ENCODE assay signal across 30 cellular contexts in the genomic region with DNA sequence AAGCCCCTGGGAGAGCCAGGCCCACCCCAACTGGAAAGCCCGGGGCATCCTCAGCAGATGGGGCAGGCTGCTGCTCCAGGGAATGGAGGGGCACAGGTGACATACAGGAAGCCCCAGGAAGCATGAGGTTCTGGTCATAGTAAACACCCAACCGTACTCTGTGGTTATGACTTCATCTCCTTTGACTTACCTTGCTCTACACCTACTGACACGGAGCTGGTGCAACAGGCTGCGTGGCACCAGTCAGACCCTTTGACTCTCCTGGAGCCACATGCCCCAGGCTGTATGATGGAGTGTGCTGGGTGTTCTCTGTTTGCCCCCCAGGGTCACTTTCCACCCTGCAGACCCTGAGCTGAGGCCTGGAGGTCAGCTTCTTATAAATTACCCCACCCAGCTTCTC.
"Had no signal": no experiment of that assay in that cellular context is flagged by ENCODE, and none has a peak within 500 bp of the region (broad histone marks: within the 10 kb centered on the region; RNA-seq: fewer than 3 reads in every experiment).

No MANE protein-coding gene starts in this region.

- H3K4me3 Mint-ChIP-seq: activated B cell treated with CpG ODN at 0.5 μM for 24 hours; activated CD8-positive, alpha-beta T cell treated with anti-CD3 and anti-CD28 coated beads for 36 hours; activated naive CD8-positive, alpha-beta T cell; activated T-cell treated with anti-CD3 and anti-CD28 coated beads, Interleukin-2, amount 50 U/mL, for 4 hours; activated T-helper 17 cell treated with anti-CD3 and anti-CD28 coated beads, Interleukin-2, amount 50 U/mL, for 72 hours; brain; central memory CD8-positive, alpha-beta T cell; endodermal cell; T-helper 17 cell; T-helper 2 cell treated with Interferon-gamma antibody and Interleukin-4, amounts not matched to agents 5 μg/mL and 100 μg/mL, for 36 hours had no signal

- H3K27ac Mint-ChIP-seq: activated B cell treated with CpG ODN at 0.5 μM for 24 hours; activated CD8-positive, alpha-beta T cell treated with anti-CD3 and anti-CD28 coated beads for 36 hours; activated naive CD8-positive, alpha-beta T cell; activated T-helper 17 cell treated with anti-CD3 and anti-CD28 coated beads, Interleukin-2, amount 50 U/mL, for 72 hours; endodermal cell; T-helper 17 cell; T-helper 2 cell treated with Interferon-gamma antibody and Interleukin-4, amounts not matched to agents 5 μg/mL and 100 μg/mL, for 36 hours had no signal

- H3K27ac ChIP-seq: breast epithelium, cardiac muscle cell, esophagus muscularis mucosa, foreskin keratinocyte, gastrocnemius medialis, WERI-Rb-1 had no signal

- H3K9me3 ChIP-seq: breast epithelium, esophagus muscularis mucosa, gastrocnemius medialis had no signal

- H3K27me3 ChIP-seq: cardiac muscle cell, esophagus muscularis mucosa, gastrocnemius medialis had no signal

- DNase-seq: activated B cell treated with CpG ODN at 0.5 μM for 24 hours; activated CD4-positive, alpha-beta T cell treated with anti-CD3 and anti-CD28 coated beads for 48 hours; activated CD4-positive, alpha-beta T cell treated with anti-CD3 and anti-CD28 coated beads, Interleukin-2, amount 50 U/mL, for 1 hour; activated CD4-positive, alpha-beta T cell treated with anti-CD3 and anti-CD28 coated beads, Interleukin-2, amount 50 U/mL, for 48 hours; activated CD8-positive, alpha-beta memory T cell treated with anti-CD3 and anti-CD28 coated beads for 24 hours; activated CD8-positive, alpha-beta T cell treated with anti-CD3 and anti-CD28 coated beads for 36 hours; activated effector memory CD4-positive, alpha-beta T cell treated with Interleukin-2 at 50 U/mL for 16 hours; activated gamma-delta T cell treated with Interleukin-2 at 50 U/mL for 16 hours; activated naive CD4-positive, alpha-beta T cell treated with anti-CD3 and anti-CD28 coated beads, Interleukin-2, amount 50 U/mL, for 16 hours; activated naive CD4-positive, alpha-beta T cell treated with Interleukin-2 at 50 U/mL for 16 hours; activated T-cell treated with anti-CD3 and anti-CD28 coated beads, Interleukin-2, amount 50 U/mL, for 4 hours; amniotic stem cell; aorta; effector memory CD4-positive, alpha-beta T cell; endodermal cell; foreskin keratinocyte; gastrocnemius medialis; T-helper 1 cell; T-helper 17 cell; T1000; WERI-Rb-1 had no signal

- H3K4me1 Mint-ChIP-seq: activated B cell treated with CpG ODN at 0.5 μM for 24 hours; activated T-helper 17 cell treated with anti-CD3 and anti-CD28 coated beads, Interleukin-2, amount 50 U/mL, for 72 hours; central memory CD8-positive, alpha-beta T cell; endodermal cell; T-helper 17 cell had no signal

- H3K4me1 ChIP-seq: breast epithelium had no signal

- H3K36me3 ChIP-seq: breast epithelium, cardiac muscle cell, esophagus muscularis mucosa, gastrocnemius medialis had no signal

- H3K27me3 Mint-ChIP-seq: activated naive CD8-positive, alpha-beta T cell; brain had no signal

- ATAC-seq: activated CD4-positive, CD25-positive, alpha-beta regulatory T cell treated with anti-CD3 and anti-CD28 coated beads, Interleukin-2, amount 50 U/mL, for 24 hours; activated CD8-positive, alpha-beta T cell treated with anti-CD3 and anti-CD28 coated beads for 36 hours; activated T-cell treated with anti-CD3 and anti-CD28 coated beads, Interleukin-2, amount 50 U/mL, for 4 hours; activated T-helper 17 cell treated with anti-CD3 and anti-CD28 coated beads, Interleukin-2, amount 50 U/mL, for 72 hours; foreskin keratinocyte; gastrocnemius medialis; T-helper 17 cell had no signal

- H3K4me3 ChIP-seq: breast epithelium, cardiac muscle cell, esophagus muscularis mucosa, gastrocnemius medialis had no signal

- H3K36me3 Mint-ChIP-seq: activated naive CD8-positive, alpha-beta T cell had no signal

- H3K9me3 Mint-ChIP-seq: activated B cell treated with CpG ODN at 0.5 μM for 24 hours; activated CD8-positive, alpha-beta T cell treated with anti-CD3 and anti-CD28 coated beads for 36 hours; activated T-cell treated with anti-CD3 and anti-CD28 coated beads, Interleukin-2, amount 50 U/mL, for 4 hours; activated T-helper 17 cell treated with anti-CD3 and anti-CD28 coated beads, Interleukin-2, amount 50 U/mL, for 72 hours; brain; central memory CD8-positive, alpha-beta T cell; endodermal cell; T-helper 2 cell treated with Interferon-gamma antibody and Interleukin-4, amounts not matched to agents 5 μg/mL and 100 μg/mL, for 36 hours had no signal
